1 cellular context compared by ENCODE assay signal in genomic region chr9:136729926-136730325, GRCh38.
TF ChIP-seq lines count a peak whose summit lies in the region.

No MANE protein-coding gene starts in this region.

TF ChIP-seq in HepG2, 621 proteins besides CTCF, POLR2A, EP300 and RAD21:
- TF ChIP-seq ZKSCAN1 (IDR thresholded peaks at IDR 0.05; ENCODE audit: low read length), result no peak
- TF ChIP-seq ZNF570 (CRISPR knock-in tag; IDR thresholded peaks at IDR 0.05; ENCODE audit: borderline replicate concordance), result no peak
- 0 out of 2 replicates have a peak, but pooled peaks have one; percentile 1 for TF ChIP-seq ZBTB26 (CRISPR knock-in tag; IDR thresholded peaks at IDR 0.05; ENCODE audit: borderline replicate concordance)
- no peak for TF ChIP-seq DMTF1 (CRISPR knock-in tag; IDR thresholded peaks at IDR 0.05)
